In the genomic region with DNA sequence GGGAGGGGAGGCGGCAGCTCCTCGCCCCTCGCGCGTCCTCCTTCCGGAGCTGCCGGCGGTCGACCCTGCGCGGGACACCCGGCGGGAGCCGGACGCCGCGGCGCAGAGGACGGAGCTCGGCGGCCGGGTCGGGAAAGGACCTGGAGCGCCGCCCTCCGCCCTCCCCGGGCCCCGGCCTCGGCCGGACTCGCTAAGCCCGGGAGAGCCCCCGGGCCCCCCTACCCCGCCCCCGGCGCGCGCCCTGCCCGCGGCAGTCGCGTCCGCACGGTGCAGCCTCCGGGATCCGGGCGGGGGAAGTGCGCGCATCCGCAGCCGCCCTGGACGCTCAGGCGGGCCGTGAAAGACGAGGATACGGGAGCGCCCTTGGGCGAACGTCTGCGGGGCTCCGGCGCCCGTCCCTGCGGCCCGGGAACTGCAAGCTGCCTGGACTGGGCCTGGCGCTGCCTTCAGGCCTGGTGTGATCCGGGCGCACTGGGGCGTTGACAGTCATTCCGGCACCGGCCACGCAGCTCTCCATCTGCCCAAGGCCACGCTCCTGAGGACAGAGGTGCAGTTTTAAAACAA, we compare ENCODE assay signal across 8 cellular contexts. TPM values are rescaled to one million over a fixed set of nuclear protein-coding genes. Genes with fewer than 3 reads are reported as not detected.
DNase-seq lines count a peak whose midpoint lies in the region; TF ChIP-seq lines count a peak whose summit lies in the region.

No MANE protein-coding gene starts in this region.

- H3K27ac ChIP-seq in adipose tissue (ENCODE audit: low read depth, low read length) (peak overlapping the region; percentile 60), hepatocyte (peak overlapping the region; percentile 65), MM.1S (ENCODE audit: low read length) (no peak overlapping the region)

- TF ChIP-seq CTCF in hepatocyte (IDR thresholded peaks at IDR 0.05; ENCODE audit: poor library complexity) (no peak), MM.1S (IDR thresholded peaks at IDR 0.05; ENCODE audit: low read length) (no peak), GM10248 (IDR thresholded peaks at IDR 0.05; ENCODE audit: control extremely low read depth, extremely low read depth, low read depth, missing control alignments) (no peak)

- H3K27me3 Mint-ChIP-seq in activated naive CD4-positive, alpha-beta T cell treated with anti-CD3 and anti-CD28 coated beads, Interleukin-2, amount 50 U/mL, for 24 hours, result no peaks in the 10 kb centered on the region

- H4K20me1 ChIP-seq in hepatocyte (ENCODE audit: insufficient read depth, poor library complexity, severe bottlenecking) (peaks cover 34% of the 10 kb centered on the region), MM.1S (ENCODE audit: insufficient read depth, low read length) (no peaks in the 10 kb centered on the region)

- no peak for DNase-seq in activated naive CD4-positive, alpha-beta T cell treated with Interleukin-2 at 50 U/mL for 16 hours
- DNase-seq in hepatocyte (ENCODE audit: low spot score), result peak; percentile 63
- no peak for DNase-seq in NCI-H1048 (lab: John Stamatoyannopoulos, UW)
- no peak for DNase-seq in MM.1S
- no peak for DNase-seq in GM10248 (ENCODE audit: extremely low spot score)

- H3K36me3 ChIP-seq in hepatocyte (replicated peaks; ENCODE audit: insufficient read depth, low read depth), result no peaks in the 10 kb centered on the region
- H3K36me3 ChIP-seq in skeletal muscle satellite cell (ENCODE audit: insufficient read depth, low read length), result peaks cover 6% of the 10 kb centered on the region
- H3K36me3 ChIP-seq in MM.1S (replicated peaks; ENCODE audit: insufficient read depth, low read length), result no peaks in the 10 kb centered on the region

- H3K4me1 Mint-ChIP-seq in activated naive CD4-positive, alpha-beta T cell treated with anti-CD3 and anti-CD28 coated beads, Interleukin-2, amount 50 U/mL, for 24 hours, result peaks cover 15% of the 10 kb centered on the region

- H3K36me3 Mint-ChIP-seq in activated naive CD4-positive, alpha-beta T cell treated with anti-CD3 and anti-CD28 coated beads, Interleukin-2, amount 50 U/mL, for 24 hours, result no peaks in the 10 kb centered on the region

- H3K9me3 Mint-ChIP-seq in activated naive CD4-positive, alpha-beta T cell treated with anti-CD3 and anti-CD28 coated beads, Interleukin-2, amount 50 U/mL, for 24 hours, result no peaks in the 10 kb centered on the region

- POLR2A ChIA-PET in GM10248 (lab: Yijun Ruan, JAX), result no interaction called here

- H3K9me2 ChIP-seq in hepatocyte (replicated peaks; ENCODE audit: insufficient read depth) (no peaks in the 10 kb centered on the region), MM.1S (replicated peaks; ENCODE audit: insufficient read depth, low read length) (no peaks in the 10 kb centered on the region)

- H2AFZ ChIP-seq in hepatocyte (peak overlapping the region; percentile 66), MM.1S (ENCODE audit: low read length) (no peak overlapping the region)

- H3K4me2 ChIP-seq in hepatocyte (peak overlapping the region; percentile 93), skeletal muscle satellite cell (ENCODE audit: low read length) (peak overlapping the region; percentile 84), MM.1S (ENCODE audit: low read depth, low read length) (no peak overlapping the region)

- H3K27ac Mint-ChIP-seq in activated naive CD4-positive, alpha-beta T cell treated with anti-CD3 and anti-CD28 coated beads, Interleukin-2, amount 50 U/mL, for 24 hours, result no peak overlapping the region

- no peaks in the 10 kb centered on the region for H3F3A ChIP-seq in MM.1S (ENCODE audit: insufficient read depth, low read length)

- peak overlapping the region; percentile 42 for H3K4me3 Mint-ChIP-seq in activated naive CD4-positive, alpha-beta T cell treated with anti-CD3 and anti-CD28 coated beads, Interleukin-2, amount 50 U/mL, for 24 hours

- no peaks in the 10 kb centered on the region for H3K9me3 ChIP-seq in hepatocyte (ENCODE audit: low read depth)
- H3K9me3 ChIP-seq in skeletal muscle satellite cell (replicated peaks; ENCODE audit: low read length), result no peaks in the 10 kb centered on the region
- no peaks in the 10 kb centered on the region for H3K9me3 ChIP-seq in MM.1S (replicated peaks; ENCODE audit: insufficient read depth, low read length)

- H3K4me1 ChIP-seq in hepatocyte (ENCODE audit: insufficient read depth) (peaks cover 29% of the 10 kb centered on the region), skeletal muscle satellite cell (ENCODE audit: control insufficient read depth, insufficient read depth, low read length) (peaks cover 36% of the 10 kb centered on the region), MM.1S (ENCODE audit: low read length) (no peaks in the 10 kb centered on the region)

- no peaks in the 10 kb centered on the region for H3K27me3 ChIP-seq in hepatocyte
- H3K27me3 ChIP-seq in skeletal muscle satellite cell (ENCODE audit: control insufficient read depth, insufficient read depth, low read length), result peaks cover 4% of the 10 kb centered on the region
- peaks cover 83% of the 10 kb centered on the region for H3K27me3 ChIP-seq in MM.1S (replicated peaks; ENCODE audit: insufficient read depth, low read length)

- 1 to 2% (median 2%) methylated on average over 19 to 70 of the region's 73 CpGs for WGBS in adipose tissue, 3 donors
- 9% methylated on average over 18 of the region's 73 CpGs for WGBS in hepatocyte (ENCODE audit: low lambda C conversion rate, missing lambda C conversion rate)

- H3K79me2 ChIP-seq in hepatocyte, result peaks cover 41% of the 10 kb centered on the region
- no peaks in the 10 kb centered on the region for H3K79me2 ChIP-seq in MM.1S (ENCODE audit: low read length)

- peak overlapping the region; percentile 67 for H3K4me3 ChIP-seq in hepatocyte
- peak overlapping the region; percentile 80 for H3K4me3 ChIP-seq in skeletal muscle satellite cell (ENCODE audit: low read length)
- H3K4me3 ChIP-seq in MM.1S (ENCODE audit: low read length), result no peak overlapping the region

- CTCF ChIA-PET in GM10248 (lab: Yijun Ruan, JAX), result interaction anchor here (2.1 kb wide), 1 partner anchor 26 kb away, joined by 8 read pairs; no protein-coding TSS in a partner anchor

- H3K9ac ChIP-seq in skeletal muscle satellite cell (ENCODE audit: low read depth, low read length) (peak overlapping the region; percentile 56), MM.1S (ENCODE audit: low read length) (no peak overlapping the region)

RNA-seq across cellular contexts. Expression of gene NACC2, which starts 0.5 kb away (rescaled TPM):
- polyA plus RNA-seq in adipose tissue (10 to 100 TPM in 1 of 3 donors, 1 to 10 TPM in 2; 5.3 to 15.5 (median 9.1) TPM), hepatocyte (7.1 and 11.0 TPM in 2 replicates)
- total RNA-seq in hepatocyte, result 12.3 and 13.0 TPM in 2 replicates
- 19.9 and 20.0 TPM in 2 replicates for total RNA-seq in skeletal muscle satellite cell (2012; rRNA removed)

RNA-seq across cellular contexts. Expression of gene TMEM250, which starts 23.1 kb away (rescaled TPM):
- polyA plus RNA-seq in adipose tissue (10 to 100 TPM; 14.9 to 25.9 (median 20.4) TPM), hepatocyte (45.3 and 47.6 TPM in 2 replicates)
- 32.9 and 37.8 TPM in 2 replicates for total RNA-seq in hepatocyte
- total RNA-seq in skeletal muscle satellite cell (2012; rRNA removed), result 39.0 and 51.5 TPM in 2 replicates
